In the genomic region with DNA sequence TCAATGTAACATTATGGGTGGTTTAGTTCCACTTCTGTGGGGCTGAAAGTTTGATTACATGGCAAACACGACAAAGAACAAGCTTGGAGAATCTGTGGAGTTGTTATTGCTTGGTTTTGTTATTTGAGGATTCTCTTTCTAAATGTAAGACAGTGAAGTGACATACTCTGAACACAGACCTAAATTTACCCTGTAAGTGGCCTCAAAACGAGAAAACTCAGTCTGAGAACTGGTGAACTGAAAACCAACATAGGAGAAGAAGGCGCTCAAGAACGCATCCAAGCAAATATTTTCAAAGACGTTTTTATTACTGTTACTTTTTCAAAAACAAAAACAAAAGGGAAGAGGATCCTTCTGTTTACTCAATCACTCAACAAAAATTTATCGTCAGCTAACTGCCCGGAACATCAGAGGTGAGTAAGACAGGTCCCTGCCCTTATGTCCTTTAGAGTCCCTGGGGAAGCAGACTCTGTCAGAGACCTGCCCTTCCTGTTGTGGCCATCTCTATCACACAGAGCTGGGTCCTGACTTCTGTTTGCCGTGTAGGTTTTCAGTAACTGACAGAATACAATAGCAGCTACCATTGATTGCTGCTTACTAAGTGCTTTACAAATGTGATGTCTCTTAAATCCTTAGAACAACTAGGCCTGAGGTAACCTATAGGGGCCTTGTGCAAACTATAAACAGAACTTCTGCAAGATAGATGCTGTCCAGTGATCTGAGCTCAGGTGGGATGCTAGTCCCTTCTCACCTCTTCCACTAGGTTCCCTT, we compare ENCODE assay signal across 11 cellular contexts.
A peak's percentile ranks its signal among the peaks of the same experiment; 100 is the strongest.
DNase-seq lines count a peak whose midpoint lies in the region; ATAC-seq and TF ChIP-seq lines count a peak whose summit lies in the region.
"Had no signal": no experiment of that assay in that cellular context is flagged by ENCODE, and none has a peak within 500 bp of the region (broad histone marks: within the 10 kb centered on the region; RNA-seq: fewer than 3 reads in every experiment).

No MANE protein-coding gene starts in this region.

- no peak for TF ChIP-seq CTCF in GM23338 (conservative IDR thresholded peaks at IDR 0.05; ENCODE audit: low read depth in 2 of 2)

- no peak overlapping the region for H3K4me3 ChIP-seq in GM23338

- peak overlapping the region; percentile 69 for H2AFZ ChIP-seq in GM23338

- ATAC-seq in GM18520 (IDR thresholded peaks at IDR 0.05; ENCODE audit: unreplicated experiment) (peak; percentile 77), GM23338 (no peak), HG03565 (IDR thresholded peaks at IDR 0.05; ENCODE audit: unreplicated experiment) (peak; percentile 73)
- ATAC-seq: activated CD8-positive, alpha-beta T cell treated with anti-CD3 and anti-CD28 coated beads, Interleukin-2, amount 10 ng/mL, durations not matched to agents 7 days and 5 days had no signal

- H3K36me3 ChIP-seq in GM23338 (ENCODE audit: insufficient read depth), result no peaks in the 10 kb centered on the region

- no peaks in the 10 kb centered on the region for H3F3A ChIP-seq in GM23338 (replicated peaks; ENCODE audit: low read depth)

- no peaks in the 10 kb centered on the region for H3K9me3 Mint-ChIP-seq in GM23338

- DNase-seq in GM23338 (ENCODE audit: low spot score) (no peak), lung microvascular endothelial cell (ENCODE audit: low read depth in 2 of 2) (peak; percentile 30), NCI-H2196 (lab: John Stamatoyannopoulos, UW; ENCODE audit: unreplicated experiment) (no peak), iPS-NIHi7 (ENCODE audit: extremely low spot score) (no peak), NCI-H1048 (lab: John Stamatoyannopoulos, UW) (no peak)
- DNase-seq in stimulated activated CD4-positive, alpha-beta T cell treated with anti-CD3 and anti-CD28 coated beads, Interleukin-4, amount 100 ng/mL, for 24 hours, result no peak
- DNase-seq: activated CD8-positive, alpha-beta T cell treated with anti-CD3 and anti-CD28 coated beads, Interleukin-2, amount 10 ng/mL, durations not matched to agents 7 days and 5 days; NCI-H2171; SHP77 treated with DMSO at 0.1 percent for 48 hours had no signal

- peaks cover 2% of the 10 kb centered on the region for H3K27me3 Mint-ChIP-seq in GM23338 (ENCODE audit: insufficient read depth, low read depth, poor library complexity)

- no peaks in the 10 kb centered on the region for H4K20me1 ChIP-seq in GM23338 (replicated peaks; ENCODE audit: insufficient read depth)

- H3K79me2 ChIP-seq in GM23338 (replicated peaks; ENCODE audit: insufficient read depth), result no peaks in the 10 kb centered on the region

- H3K27ac ChIP-seq in GM23338 (ENCODE audit: low read depth), result no peak overlapping the region

- H3K4me1 ChIP-seq in GM23338 (ENCODE audit: insufficient read depth), result peaks cover 14% of the 10 kb centered on the region

- no peak overlapping the region for H3K27ac Mint-ChIP-seq in GM23338
- H3K27ac Mint-ChIP-seq: activated CD8-positive, alpha-beta T cell treated with anti-CD3 and anti-CD28 coated beads, Interleukin-2, amount 10 ng/mL, durations not matched to agents 7 days and 5 days had no signal

- H3K27me3 ChIP-seq in GM23338 (ENCODE audit: insufficient read depth), result no peaks in the 10 kb centered on the region

- peaks cover 5% of the 10 kb centered on the region; the same call in 1 of the 2 replicates for H3K9me2 ChIP-seq in GM23338 (ENCODE audit: insufficient read depth)

- peaks cover 12% of the 10 kb centered on the region; the same call in 2 of the 3 replicates for H3K4me1 Mint-ChIP-seq in GM23338

- H3K4me3 Mint-ChIP-seq in GM23338, result no peak overlapping the region
- H3K4me3 Mint-ChIP-seq: activated CD8-positive, alpha-beta T cell treated with anti-CD3 and anti-CD28 coated beads, Interleukin-2, amount 10 ng/mL, durations not matched to agents 7 days and 5 days had no signal

- no peaks in the 10 kb centered on the region for H3K36me3 Mint-ChIP-seq in GM23338 (ENCODE audit: low read depth)

- no peak overlapping the region for H3K4me2 ChIP-seq in GM23338

TF ChIP-seq in GM23338, 12 proteins besides CTCF, POLR2A, EP300 and RAD21:
- TF ChIP-seq ZNF331 (CRISPR knock-in tag; IDR thresholded peaks at IDR 0.05; ENCODE audit: low read depth) (no peak), STAT1 (IDR thresholded peaks at IDR 0.05; ENCODE audit: unreplicated experiment) (no peak), ZNF114 (CRISPR knock-in tag; IDR thresholded peaks at IDR 0.05) (no peak), JUNB (IDR thresholded peaks at IDR 0.05; ENCODE audit: unreplicated experiment) (no peak), ETS1 (IDR thresholded peaks at IDR 0.05) (no peak), EZH2 (IDR thresholded peaks at IDR 0.05; ENCODE audit: low read depth, unreplicated experiment) (no peak), POLR2AphosphoS5 (IDR thresholded peaks at IDR 0.05; ENCODE audit: low read depth) (no peak)
- TF ChIP-seq, protein P1, sequence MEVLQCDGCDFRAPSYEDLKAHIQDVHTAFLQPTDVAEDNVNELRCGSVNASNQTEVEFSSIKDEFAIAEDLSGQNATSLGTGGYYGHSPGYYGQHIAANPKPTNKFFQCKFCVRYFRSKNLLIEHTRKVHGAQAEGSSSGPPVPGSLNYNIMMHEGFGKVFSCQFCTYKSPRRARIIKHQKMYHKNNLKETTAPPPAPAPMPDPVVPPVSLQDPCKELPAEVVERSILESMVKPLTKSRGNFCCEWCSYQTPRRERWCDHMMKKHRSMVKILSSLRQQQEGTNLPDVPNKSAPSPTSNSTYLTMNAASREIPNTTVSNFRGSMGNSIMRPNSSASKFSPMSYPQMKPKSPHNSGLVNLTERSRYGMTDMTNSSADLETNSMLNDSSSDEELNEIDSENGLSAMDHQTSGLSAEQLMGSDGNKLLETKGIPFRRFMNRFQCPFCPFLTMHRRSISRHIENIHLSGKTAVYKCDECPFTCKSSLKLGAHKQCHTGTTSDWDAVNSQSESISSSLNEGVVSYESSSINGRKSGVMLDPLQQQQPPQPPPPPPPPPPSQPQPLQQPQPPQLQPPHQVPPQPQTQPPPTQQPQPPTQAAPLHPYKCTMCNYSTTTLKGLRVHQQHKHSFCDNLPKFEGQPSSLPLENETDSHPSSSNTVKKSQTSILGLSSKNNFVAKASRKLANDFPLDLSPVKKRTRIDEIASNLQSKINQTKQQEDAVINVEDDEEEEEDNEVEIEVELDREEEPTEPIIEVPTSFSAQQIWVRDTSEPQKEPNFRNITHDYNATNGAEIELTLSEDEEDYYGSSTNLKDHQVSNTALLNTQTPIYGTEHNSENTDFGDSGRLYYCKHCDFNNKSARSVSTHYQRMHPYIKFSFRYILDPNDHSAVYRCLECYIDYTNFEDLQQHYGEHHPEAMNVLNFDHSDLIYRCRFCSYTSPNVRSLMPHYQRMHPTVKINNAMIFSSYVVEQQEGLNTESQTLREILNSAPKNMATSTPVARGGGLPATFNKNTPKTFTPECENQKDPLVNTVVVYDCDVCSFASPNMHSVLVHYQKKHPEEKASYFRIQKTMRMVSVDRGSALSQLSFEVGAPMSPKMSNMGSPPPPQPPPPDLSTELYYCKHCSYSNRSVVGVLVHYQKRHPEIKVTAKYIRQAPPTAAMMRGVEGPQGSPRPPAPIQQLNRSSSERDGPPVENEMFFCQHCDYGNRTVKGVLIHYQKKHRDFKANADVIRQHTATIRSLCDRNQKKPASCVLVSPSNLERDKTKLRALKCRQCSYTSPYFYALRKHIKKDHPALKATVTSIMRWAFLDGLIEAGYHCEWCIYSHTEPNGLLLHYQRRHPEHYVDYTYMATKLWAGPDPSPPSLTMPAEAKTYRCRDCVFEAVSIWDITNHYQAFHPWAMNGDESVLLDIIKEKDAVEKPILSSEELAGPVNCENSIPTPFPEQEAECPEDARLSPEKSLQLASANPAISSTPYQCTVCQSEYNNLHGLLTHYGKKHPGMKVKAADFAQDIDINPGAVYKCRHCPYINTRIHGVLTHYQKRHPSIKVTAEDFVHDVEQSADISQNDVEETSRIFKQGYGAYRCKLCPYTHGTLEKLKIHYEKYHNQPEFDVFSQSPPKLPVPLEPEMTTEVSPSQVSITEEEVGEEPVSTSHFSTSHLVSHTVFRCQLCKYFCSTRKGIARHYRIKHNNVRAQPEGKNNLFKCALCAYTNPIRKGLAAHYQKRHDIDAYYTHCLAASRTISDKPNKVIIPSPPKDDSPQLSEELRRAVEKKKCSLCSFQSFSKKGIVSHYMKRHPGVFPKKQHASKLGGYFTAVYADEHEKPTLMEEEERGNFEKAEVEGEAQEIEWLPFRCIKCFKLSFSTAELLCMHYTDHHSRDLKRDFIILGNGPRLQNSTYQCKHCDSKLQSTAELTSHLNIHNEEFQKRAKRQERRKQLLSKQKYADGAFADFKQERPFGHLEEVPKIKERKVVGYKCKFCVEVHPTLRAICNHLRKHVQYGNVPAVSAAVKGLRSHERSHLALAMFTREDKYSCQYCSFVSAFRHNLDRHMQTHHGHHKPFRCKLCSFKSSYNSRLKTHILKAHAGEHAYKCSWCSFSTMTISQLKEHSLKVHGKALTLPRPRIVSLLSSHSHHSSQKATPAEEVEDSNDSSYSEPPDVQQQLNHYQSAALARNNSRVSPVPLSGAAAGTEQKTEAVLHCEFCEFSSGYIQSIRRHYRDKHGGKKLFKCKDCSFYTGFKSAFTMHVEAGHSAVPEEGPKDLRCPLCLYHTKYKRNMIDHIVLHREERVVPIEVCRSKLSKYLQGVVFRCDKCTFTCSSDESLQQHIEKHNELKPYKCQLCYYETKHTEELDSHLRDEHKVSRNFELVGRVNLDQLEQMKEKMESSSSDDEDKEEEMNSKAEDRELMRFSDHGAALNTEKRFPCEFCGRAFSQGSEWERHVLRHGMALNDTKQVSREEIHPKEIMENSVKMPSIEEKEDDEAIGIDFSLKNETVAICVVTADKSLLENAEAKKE (CRISPR knock-in tag; IDR thresholded peaks at IDR 0.05), result no peak

Comparison
In these comparisons a context has a peak if more than half of its experiments do, and no peak if none do; other contexts are left out.
1. DNase-seq: peak in lung microvascular endothelial cell (2 of 2); none in GM23338 (single experiment), NCI-H2196 (single experiment), iPS-NIHi7 (single experiment), NCI-H1048 (single experiment) and stimulated activated CD4-positive, alpha-beta T cell treated with anti-CD3 and anti-CD28 coated beads, Interleukin-4, amount 100 ng/mL, for 24 hours (single experiment).